Comparison of ENCODE assay signal across 22 cellular contexts in the genomic region with DNA sequence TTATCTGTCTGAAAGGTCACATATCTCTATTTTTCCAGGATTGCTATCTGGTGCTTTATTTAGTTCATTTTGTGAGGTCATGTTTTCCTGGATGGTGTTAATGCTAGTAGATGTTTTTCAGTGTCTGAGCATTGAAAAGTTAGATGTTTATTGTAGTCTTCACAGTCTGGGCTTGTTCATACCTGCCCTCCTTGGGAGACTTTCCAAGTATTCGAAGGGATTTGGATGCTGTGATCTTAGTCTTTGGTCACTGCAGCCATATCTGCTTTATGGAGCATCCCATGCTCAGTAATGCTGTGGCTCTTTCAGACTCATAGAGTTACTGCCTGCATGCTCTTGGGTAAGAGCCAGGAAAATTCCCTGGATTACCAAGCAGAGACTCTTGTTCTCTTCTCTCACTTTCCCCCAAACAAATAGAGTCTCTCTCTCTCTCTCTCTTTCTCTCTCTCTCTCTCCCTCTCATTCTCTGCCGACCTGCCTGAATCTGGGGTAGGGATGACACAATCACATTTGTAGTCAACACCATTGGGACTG.
"Had no signal": no experiment of that assay in that cellular context is flagged by ENCODE, and none has a peak within 500 bp of the region (broad histone marks: within the 10 kb centered on the region; RNA-seq: fewer than 3 reads in every experiment).

No MANE protein-coding gene starts in this region.

- H3K27me3 ChIP-seq: esophagus squamous epithelium, gastroesophageal sphincter, sigmoid colon, stomach, transverse colon had no signal

- DNase-seq: effector memory CD4-positive, alpha-beta T cell; esophagus squamous epithelium; glutamatergic neuron; islet precursor cell; left ventricle myocardium inferior; mucosa of descending colon; natural killer cell; posterior cingulate gyrus; sigmoid colon; stimulated activated CD4-positive, alpha-beta T cell treated with anti-CD3 and anti-CD28 coated beads, Interleukin-2, amount 100 ng/mL, for 24 hours; stimulated activated CD4-positive, alpha-beta T cell treated with anti-CD3 and anti-CD28 coated beads, Interleukin-4, amount 100 ng/mL, for 4 hours; stimulated activated naive CD4-positive, alpha-beta T cell; stomach; substantia nigra; transverse colon had no signal

- H3K9me3 ChIP-seq: esophagus squamous epithelium, gastroesophageal sphincter, left ventricle myocardium inferior, mucosa of descending colon, sigmoid colon, thoracic aorta, transverse colon had no signal

- H3K4me1 ChIP-seq: esophagus squamous epithelium, gastroesophageal sphincter, sigmoid colon, stomach, transverse colon had no signal

- H3K36me3 Mint-ChIP-seq: natural killer cell had no signal

- H3K27ac Mint-ChIP-seq: natural killer cell had no signal

- H3K4me1 Mint-ChIP-seq: central memory CD8-positive, alpha-beta T cell; natural killer cell; neural crest cell had no signal

- H3K27me3 Mint-ChIP-seq: central memory CD8-positive, alpha-beta T cell had no signal

- FAIRE-seq: endometrium had no signal

- H3K4me3 Mint-ChIP-seq: central memory CD8-positive, alpha-beta T cell; natural killer cell; neural crest cell had no signal

- H3K36me3 ChIP-seq: esophagus squamous epithelium, gastroesophageal sphincter, left ventricle myocardium inferior, sigmoid colon, stomach, thoracic aorta, transverse colon had no signal

- H3K4me3 ChIP-seq: esophagus squamous epithelium, gastroesophageal sphincter, left ventricle myocardium inferior, lung, mucosa of descending colon, sigmoid colon, skin epidermis, stomach, thoracic aorta, transverse colon had no signal

- H3K27ac ChIP-seq: esophagus squamous epithelium, gastroesophageal sphincter, left ventricle myocardium inferior, sigmoid colon, skin epidermis, stomach, thoracic aorta, transverse colon had no signal

- ATAC-seq: gastroesophageal sphincter, mucosa of descending colon, natural killer cell had no signal
